In the genomic region with DNA sequence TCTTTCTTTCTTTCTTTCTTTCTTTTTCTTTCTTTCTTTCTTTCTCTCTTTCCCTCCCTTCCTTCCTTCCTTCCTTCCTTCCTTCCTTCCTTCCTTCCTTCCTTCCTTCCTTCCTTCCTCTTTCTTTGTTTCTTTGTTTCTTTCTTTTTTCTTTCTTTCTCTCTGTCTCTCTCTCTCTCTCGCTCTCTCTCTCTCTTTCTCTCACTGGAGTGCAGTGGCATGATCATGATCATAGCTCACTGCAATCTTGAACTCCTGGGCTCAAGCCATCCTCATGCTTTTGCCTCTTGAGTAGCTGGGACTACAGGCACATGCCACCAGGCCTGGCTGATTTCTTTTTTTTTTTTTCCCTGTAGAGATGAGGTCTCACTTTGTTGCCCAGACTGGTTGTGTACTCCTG, we compare ENCODE assay signal across 7 cellular contexts.
DNase-seq lines count a peak whose midpoint lies in the region; ATAC-seq and TF ChIP-seq lines count a peak whose summit lies in the region.
"Not testable (repeated sequence)": the region's sequence is repeated elsewhere in the genome, so short reads cannot be mapped to it uniquely, and the experiment has no call there.

No MANE protein-coding gene starts in this region.

- H3K9me3 Mint-ChIP-seq in GM23338; activated naive CD4-positive, alpha-beta T cell treated with anti-CD3 and anti-CD28 coated beads, Interleukin-2, amount 50 U/mL, for 24 hours; MCF 10A (ENCODE audit: unreplicated experiment); endodermal cell; nephron progenitor cell: not testable (repeated sequence)

- H3K36me3 ChIP-seq in GM23338 (ENCODE audit: insufficient read depth); IMR-90 (ENCODE audit: control insufficient read depth, insufficient read depth, low read length); endodermal cell (ENCODE audit: control insufficient read depth, insufficient read depth, low read length); heart left ventricle: not testable (repeated sequence)

- not testable (repeated sequence) for DNase-seq in GM23338 (ENCODE audit: low spot score); IMR-90; MCF 10A (ENCODE audit: unreplicated experiment); endodermal cell; heart left ventricle; nephron progenitor cell

- not testable (repeated sequence) for H2BK120ac ChIP-seq in IMR-90 (ENCODE audit: low read depth, low read length)

- dilution Hi-C loops in IMR-90 (cut with HindIII; ENCODE audit: low sequenced_read_pairs, unreplicated experiment): not testable (repeated sequence)

- H3K4ac ChIP-seq in IMR-90 (ENCODE audit: low read depth, low read length): not testable (repeated sequence)

- not testable (repeated sequence) for H3K27me3 ChIP-seq in GM23338 (ENCODE audit: insufficient read depth); IMR-90 (ENCODE audit: control insufficient read depth, insufficient read depth, low read length); endodermal cell (ENCODE audit: control insufficient read depth, insufficient read depth, low read length, poor library complexity, severe bottlenecking); heart left ventricle

- H3K79me2 ChIP-seq in GM23338 (replicated peaks; ENCODE audit: insufficient read depth): peaks cover 97% of the 10 kb centered on the region

- H3K18ac ChIP-seq in IMR-90 (ENCODE audit: low read depth, low read length): not testable (repeated sequence)

- peaks cover 11% of the 10 kb centered on the region; the same call in 1 of the 2 replicates for H3K9me1 ChIP-seq in IMR-90 (ENCODE audit: insufficient read depth, low read length)

- H3K14ac ChIP-seq in IMR-90 (replicated peaks; ENCODE audit: low read depth, low read length): not testable (repeated sequence)

- TF ChIP-seq CTCF in GM23338 (conservative IDR thresholded peaks at IDR 0.05; ENCODE audit: low read depth in 2 of 2); IMR-90 (conservative IDR thresholded peaks at IDR 0.05; ENCODE audit: low read depth, low read length); MCF 10A (IDR thresholded peaks at IDR 0.05; ENCODE audit: unreplicated experiment); endodermal cell (conservative IDR thresholded peaks at IDR 0.05); heart left ventricle (IDR thresholded peaks at IDR 0.05); nephron progenitor cell (IDR thresholded peaks at IDR 0.05): not testable (repeated sequence)

- H4K20me1 ChIP-seq in GM23338 (replicated peaks; ENCODE audit: insufficient read depth): not testable (repeated sequence)
- H4K20me1 ChIP-seq in IMR-90 (ENCODE audit: insufficient read depth, low read length): peaks cover 39% of the 10 kb centered on the region

- BruUV-seq in IMR-90 (replicated peaks; lab: Mats Ljungman, UMichigan); MCF 10A (replicated peaks; lab: Mats Ljungman, UMichigan): not testable (repeated sequence)

- intact Hi-C loops in IMR-90 (cut with micrococcal nuclease); MCF 10A (cut with micrococcal nuclease); heart left ventricle (cut with DNase I): not testable (repeated sequence)

- H3K4me3 Mint-ChIP-seq in GM23338; activated naive CD4-positive, alpha-beta T cell treated with anti-CD3 and anti-CD28 coated beads, Interleukin-2, amount 50 U/mL, for 24 hours; MCF 10A (ENCODE audit: unreplicated experiment); endodermal cell; nephron progenitor cell: not testable (repeated sequence)

- not testable (repeated sequence) for H3F3A ChIP-seq in GM23338 (replicated peaks; ENCODE audit: low read depth)

- H2AK5ac ChIP-seq in IMR-90 (ENCODE audit: low read depth, low read length): not testable (repeated sequence)

- TF ChIP-seq RAD21 in IMR-90 (IDR thresholded peaks at IDR 0.05; ENCODE audit: low read length): not testable (repeated sequence)

- H3K9me2 ChIP-seq in GM23338 (ENCODE audit: insufficient read depth): not testable (repeated sequence)

- H2AFZ ChIP-seq in GM23338; IMR-90 (replicated peaks; ENCODE audit: low read length, poor library complexity): not testable (repeated sequence)

- not testable (repeated sequence) for H4K5ac ChIP-seq in IMR-90 (ENCODE audit: low read depth, low read length)

- H3K9ac ChIP-seq in IMR-90 (ENCODE audit: low read depth, low read length); endodermal cell (ENCODE audit: extremely low read depth, low read length, poor library complexity, severe bottlenecking): not testable (repeated sequence)

- CTCF ChIA-PET in IMR-90 (lab: Yijun Ruan, JAX): not testable (repeated sequence)
- CTCF ChIA-PET in MCF 10A (lab: Yijun Ruan, JAX): interaction anchor here (0.7 kb wide), 1 partner anchor 9 kb away, joined by 3 read pairs; no protein-coding TSS in a partner anchor

- in situ Hi-C loops in IMR-90 (cut with MboI; ENCODE audit: low sequenced_read_pairs): not testable (repeated sequence)

- H3K36me3 Mint-ChIP-seq in GM23338 (ENCODE audit: low read depth): not testable (repeated sequence)
- H3K36me3 Mint-ChIP-seq in activated naive CD4-positive, alpha-beta T cell treated with anti-CD3 and anti-CD28 coated beads, Interleukin-2, amount 50 U/mL, for 24 hours: peaks cover 12% of the 10 kb centered on the region
- H3K36me3 Mint-ChIP-seq in MCF 10A (ENCODE audit: insufficient read depth, unreplicated experiment) (peaks cover 11% of the 10 kb centered on the region), endodermal cell (ENCODE audit: low read depth) (peaks cover 19% of the 10 kb centered on the region), nephron progenitor cell (ENCODE audit: low read depth) (peaks cover 60% of the 10 kb centered on the region)

- not testable (repeated sequence) for H2BK15ac ChIP-seq in IMR-90 (ENCODE audit: low read depth, low read length)

- not testable (repeated sequence) for H2BK5ac ChIP-seq in IMR-90 (ENCODE audit: low read depth, low read length, poor library complexity, severe bottlenecking)

- not testable (repeated sequence) for H3K4me2 ChIP-seq in GM23338; IMR-90 (ENCODE audit: low read depth, low read length)

- not testable (repeated sequence) for H3K27ac ChIP-seq in GM23338 (ENCODE audit: low read depth); IMR-90 (ENCODE audit: insufficient read depth, low read length); endodermal cell (ENCODE audit: low read depth, low read length); heart left ventricle

- peak overlapping the region; percentile 32; the same call in 1 of the 2 replicates for H3K23ac ChIP-seq in IMR-90 (ENCODE audit: low read depth, low read length)

- not testable (repeated sequence) for H4K8ac ChIP-seq in IMR-90 (ENCODE audit: low read depth in 2 of 2, low read length in 2 of 2)

- not testable (repeated sequence) for H3K9me3 ChIP-seq in IMR-90 (ENCODE audit: control insufficient read depth, insufficient read depth, low read length); endodermal cell (ENCODE audit: control insufficient read depth, low read length); heart left ventricle

- H3K27ac Mint-ChIP-seq in GM23338 (peak overlapping the region; percentile 70), MCF 10A (ENCODE audit: low read depth, unreplicated experiment) (peak overlapping the region; percentile 30), endodermal cell (peak overlapping the region; percentile 40), nephron progenitor cell (peak overlapping the region; percentile 56)
- peak overlapping the region; percentile 83 for H3K27ac Mint-ChIP-seq in activated naive CD4-positive, alpha-beta T cell treated with anti-CD3 and anti-CD28 coated beads, Interleukin-2, amount 50 U/mL, for 24 hours

- not testable (repeated sequence) for TF ChIP-seq POLR2A in IMR-90 (IDR thresholded peaks at IDR 0.05; ENCODE audit: low read depth, low read length); heart left ventricle (IDR thresholded peaks at IDR 0.05)

- peaks cover 17 to 76% of the 10 kb centered on the region in 2 experiments for H3K79me1 ChIP-seq in IMR-90 (ENCODE audit: low read depth in 1 of 2, low read length in 2 of 2)

- H3K4me1 ChIP-seq in GM23338 (ENCODE audit: insufficient read depth); IMR-90 (ENCODE audit: control insufficient read depth, insufficient read depth, low read length); endodermal cell (ENCODE audit: control insufficient read depth, insufficient read depth, low read length): not testable (repeated sequence)
- peaks cover 0 to 25% (median 9%) of the 10 kb centered on the region in 12 donors for H3K4me1 ChIP-seq in heart left ventricle

- ATAC-seq in GM23338; IMR-90 (ENCODE audit: low read depth): not testable (repeated sequence)
- peak; percentile 52 to 73 (median 62) for ATAC-seq in heart left ventricle

- H3K4me1 Mint-ChIP-seq in GM23338 (peaks cover 25% of the 10 kb centered on the region), MCF 10A (ENCODE audit: insufficient read depth, unreplicated experiment) (peaks cover 19% of the 10 kb centered on the region)
- peaks cover 50% of the 10 kb centered on the region for H3K4me1 Mint-ChIP-seq in activated naive CD4-positive, alpha-beta T cell treated with anti-CD3 and anti-CD28 coated beads, Interleukin-2, amount 50 U/mL, for 24 hours
- H3K4me1 Mint-ChIP-seq in endodermal cell, nephron progenitor cell: not testable (repeated sequence)

- not testable (repeated sequence) for H2BK20ac ChIP-seq in IMR-90 (ENCODE audit: low read depth, low read length)

- H3K4me3 ChIP-seq in GM23338; IMR-90 (ENCODE audit: insufficient read depth, low read depth, low read length); endodermal cell (ENCODE audit: low read length); heart left ventricle: not testable (repeated sequence)

- not testable (repeated sequence) for H3K56ac ChIP-seq in IMR-90 (ENCODE audit: extremely low read depth, insufficient read depth, low read length)

- POLR2A ChIA-PET in IMR-90 (lab: Charles Lee; ENCODE audit: unreplicated experiment): not testable (repeated sequence)
- POLR2A ChIA-PET in MCF 10A (lab: Yijun Ruan, JAX): interaction anchor here (0.6 kb wide), 1 partner anchor 86 kb away, joined by 5 read pairs; no protein-coding TSS in a partner anchor

- no CpG with 5 or more reads among the region's 1 CpG for WGBS in IMR-90 (ENCODE audit: extremely low coverage in 2 of 2, insufficient read length in 1 of 2), 2 experiments
- WGBS in endodermal cell (ENCODE audit: insufficient coverage in 1 of 2, insufficient read length in 1 of 2), 2 experiments: 80 to 95% methylated on average over 1 of the region's 1 CpG
- 78 to 89% (median 83%) methylated on average over 1 of the region's 1 CpG for WGBS in heart left ventricle, 4 donors

- not testable (repeated sequence) for H3K27me3 Mint-ChIP-seq in GM23338 (ENCODE audit: insufficient read depth, low read depth, poor library complexity); activated naive CD4-positive, alpha-beta T cell treated with anti-CD3 and anti-CD28 coated beads, Interleukin-2, amount 50 U/mL, for 24 hours; MCF 10A (ENCODE audit: insufficient read depth, unreplicated experiment); endodermal cell (ENCODE audit: insufficient read depth); nephron progenitor cell (ENCODE audit: low read depth, poor library complexity)

- H2AK9ac ChIP-seq in IMR-90 (replicated peaks; ENCODE audit: low read depth, low read length, poor library complexity): not testable (repeated sequence)

- H4K91ac ChIP-seq in IMR-90 (ENCODE audit: insufficient read depth, low read depth, low read length): not testable (repeated sequence)

Comparison
In these comparisons a context has a peak if more than half of its experiments do, and no peak if none do; other contexts are left out.
1. H3K27ac Mint-ChIP-seq: peak in every context shown above with its lines; median percentile 83 in activated naive CD4-positive, alpha-beta T cell treated with anti-CD3 and anti-CD28 coated beads, Interleukin-2, amount 50 U/mL, for 24 hours; 70 in GM23338; 56 in nephron progenitor cell; 40 in endodermal cell; 30 in MCF 10A.